In genomic region chr10:96642973-96643372, GRCh38 we compare ENCODE assay signal across 8 cellular contexts. TPM values are rescaled to one million over a fixed set of nuclear protein-coding genes. Genes with fewer than 3 reads are reported as not detected.
DNase-seq lines count a peak whose midpoint lies in the region; ATAC-seq and TF ChIP-seq lines count a peak whose summit lies in the region.

No MANE protein-coding gene starts in this region.

- peak; percentile 52 to 69 for ATAC-seq in upper lobe of left lung (ENCODE audit: low FRiP score in 2 of 2)
- no peak for ATAC-seq in HG02938 (IDR thresholded peaks at IDR 0.05; ENCODE audit: unreplicated experiment)

- TF ChIP-seq EP300 in upper lobe of left lung (IDR thresholded peaks at IDR 0.05), result no peak

- H3K36me3 ChIP-seq in A673 (ENCODE audit: insufficient read depth, low read length, poor library complexity, severe bottlenecking) (no peaks in the 10 kb centered on the region), upper lobe of left lung (no peaks in the 10 kb centered on the region)

- no peaks in the 10 kb centered on the region for H3K9me3 Mint-ChIP-seq in activated CD4-positive, alpha-beta memory T cell treated with anti-CD3 and anti-CD28 coated beads for 36 hours
- H3K9me3 Mint-ChIP-seq in nephron, result no peaks in the 10 kb centered on the region

- H3K27ac ChIP-seq in A673 (ENCODE audit: low read depth, low read length, poor library complexity, severe bottlenecking) (no peak overlapping the region), upper lobe of left lung (no peak overlapping the region)

- no peaks in the 10 kb centered on the region for H3K36me3 Mint-ChIP-seq in activated CD4-positive, alpha-beta memory T cell treated with anti-CD3 and anti-CD28 coated beads for 36 hours
- no peaks in the 10 kb centered on the region for H3K36me3 Mint-ChIP-seq in nephron (ENCODE audit: low read depth)

- H3K4me1 ChIP-seq in A673 (ENCODE audit: insufficient read depth, low read length, poor library complexity, severe bottlenecking) (no peaks in the 10 kb centered on the region), upper lobe of left lung (peaks cover 0 to 11% (median 4%) of the 10 kb centered on the region in 4 donors)

- no peak overlapping the region for H3K4me3 Mint-ChIP-seq in activated CD4-positive, alpha-beta memory T cell treated with anti-CD3 and anti-CD28 coated beads for 36 hours
- H3K4me3 Mint-ChIP-seq in nephron, result no peak overlapping the region

- no peak overlapping the region for H3K27ac Mint-ChIP-seq in activated CD4-positive, alpha-beta memory T cell treated with anti-CD3 and anti-CD28 coated beads for 36 hours
- H3K27ac Mint-ChIP-seq in nephron, result no peak overlapping the region

- no TSS peak for BruUV-seq in A673 (replicated peaks; lab: Mats Ljungman, UMichigan)

- 36 to 37% methylated on average over 4 of the region's 4 CpGs for WGBS in upper lobe of left lung, 2 donors

- DNase-seq in A673 (ENCODE audit: low spot score) (peak; percentile 66), GM13976 (ENCODE audit: low spot score) (peak; percentile 56), NCI-H345 treated with DMSO at 0.1 percent for 48 hours (lab: John Stamatoyannopoulos, UW; ENCODE audit: unreplicated experiment) (peak; percentile 1), erythroblast (lab: John Stamatoyannopoulos, UW) (peak; percentile 85 to 86), upper lobe of left lung (peak in 1 of 2 donors; percentile 86)
- DNase-seq in activated CD4-positive, alpha-beta memory T cell treated with anti-CD3 and anti-CD28 coated beads for 36 hours, result peak; percentile 86

- CTCF ChIA-PET in A673 (lab: Charles Lee), result interaction anchor here (0.5 to 1.0 kb wide), 3 partner anchors 9 to 382 kb away, joined by 3 to 6 read pairs (median 4); no protein-coding TSS in a partner anchor
- CTCF ChIA-PET in activated CD4-positive, alpha-beta memory T cell treated with anti-CD3 and anti-CD28 coated beads for 36 hours (lab: Charles Lee), result interaction anchor here (0.7 to 5.6 kb wide), 7 partner anchors 8 to 382 kb away, joined by 3 to 41 read pairs (median 5); partner anchors contain the start of gene LCOR

- H3K27me3 ChIP-seq in A673 (replicated peaks; ENCODE audit: insufficient read depth, low read depth, low read length, poor library complexity), result peaks cover 5% of the 10 kb centered on the region
- H3K27me3 ChIP-seq in upper lobe of left lung, result no peaks in the 10 kb centered on the region

- in situ Hi-C loops in GM13976 (cut with MboI; ENCODE audit: low sequenced_read_pairs, unreplicated experiment), result loop anchor here (5.0 to 25.0 kb wide), 3 partner anchors 74 to 369 kb away; no protein-coding TSS in a partner anchor

- peaks cover 18% of the 10 kb centered on the region for H3K4me1 Mint-ChIP-seq in activated CD4-positive, alpha-beta memory T cell treated with anti-CD3 and anti-CD28 coated beads for 36 hours (ENCODE audit: low read depth)
- H3K4me1 Mint-ChIP-seq in nephron, result peaks cover 6% of the 10 kb centered on the region

- no peaks in the 10 kb centered on the region for H3K27me3 Mint-ChIP-seq in activated CD4-positive, alpha-beta memory T cell treated with anti-CD3 and anti-CD28 coated beads for 36 hours
- H3K27me3 Mint-ChIP-seq in nephron (ENCODE audit: low read depth), result peaks cover 22% of the 10 kb centered on the region

- intact Hi-C loops in A673 (cut with micrococcal nuclease; ENCODE audit: unreplicated experiment), result loop anchor here (5.0 to 10.0 kb wide), 3 partner anchors 99 to 382 kb away; no protein-coding TSS in a partner anchor
- intact Hi-C loops in activated CD4-positive, alpha-beta memory T cell treated with anti-CD3 and anti-CD28 coated beads for 36 hours (cut with micrococcal nuclease), result loop anchor here (1.0 to 5.0 kb wide), 7 partner anchors 77 to 382 kb away; partner anchors contain the start of gene PIK3AP1

- H3K4me3 ChIP-seq in A673 (ENCODE audit: low read depth, low read length, poor library complexity, severe bottlenecking) (no peak overlapping the region), upper lobe of left lung (no peak overlapping the region)

- TF ChIP-seq POLR2A in erythroblast (IDR thresholded peaks at IDR 0.05; ENCODE audit: low read length) (no peak), upper lobe of left lung (IDR thresholded peaks at IDR 0.05) (no peak)

- POLR2A ChIA-PET in A673 (lab: Charles Lee; ENCODE audit: low non-redundant PET), result interaction anchor here (0.6 kb wide), 1 partner anchor 33 kb away, joined by 3 read pairs; no protein-coding TSS in a partner anchor
- POLR2A ChIA-PET in activated CD4-positive, alpha-beta memory T cell treated with anti-CD3 and anti-CD28 coated beads for 36 hours (lab: Charles Lee), result no interaction called here

- TF ChIP-seq CTCF in A673 (conservative IDR thresholded peaks at IDR 0.05; ENCODE audit: low read depth, low read length) (peak; percentile 73), GM13976 (IDR thresholded peaks at IDR 0.05; ENCODE audit: borderline replicate concordance, control extremely low read depth, extremely low read depth, insufficient read depth, missing control alignments) (peak; percentile 70), nephron (IDR thresholded peaks at IDR 0.05; ENCODE audit: unreplicated experiment in 3 of 3) (peak in 2 of 3 experiments; percentile 19 to 37), upper lobe of left lung (IDR thresholded peaks at IDR 0.05) (peak; percentile 23 to 71 (median 52))

- H3K9me3 ChIP-seq in A673 (ENCODE audit: low read depth, low read length, poor library complexity, severe bottlenecking) (no peaks in the 10 kb centered on the region), upper lobe of left lung (no peaks in the 10 kb centered on the region)

RNA-seq across cellular contexts. Expression of gene TM9SF3, which starts 56.2 kb away (rescaled TPM):
- total RNA-seq in A673 (2021) (115 and 125 TPM in 2 replicates), upper lobe of left lung (100 to 1,000 TPM in 2 of 6 donors, 10 to 100 TPM in 4; 30.4 to 112 (median 80.8) TPM)
- 10 to 100 TPM; 75.6 to 79.7 TPM for total RNA-seq in activated CD4-positive, alpha-beta memory T cell treated with anti-CD3 and anti-CD28 coated beads for 36 hours
